Comparison of ENCODE assay signal across 8 cellular contexts in the genomic region with DNA sequence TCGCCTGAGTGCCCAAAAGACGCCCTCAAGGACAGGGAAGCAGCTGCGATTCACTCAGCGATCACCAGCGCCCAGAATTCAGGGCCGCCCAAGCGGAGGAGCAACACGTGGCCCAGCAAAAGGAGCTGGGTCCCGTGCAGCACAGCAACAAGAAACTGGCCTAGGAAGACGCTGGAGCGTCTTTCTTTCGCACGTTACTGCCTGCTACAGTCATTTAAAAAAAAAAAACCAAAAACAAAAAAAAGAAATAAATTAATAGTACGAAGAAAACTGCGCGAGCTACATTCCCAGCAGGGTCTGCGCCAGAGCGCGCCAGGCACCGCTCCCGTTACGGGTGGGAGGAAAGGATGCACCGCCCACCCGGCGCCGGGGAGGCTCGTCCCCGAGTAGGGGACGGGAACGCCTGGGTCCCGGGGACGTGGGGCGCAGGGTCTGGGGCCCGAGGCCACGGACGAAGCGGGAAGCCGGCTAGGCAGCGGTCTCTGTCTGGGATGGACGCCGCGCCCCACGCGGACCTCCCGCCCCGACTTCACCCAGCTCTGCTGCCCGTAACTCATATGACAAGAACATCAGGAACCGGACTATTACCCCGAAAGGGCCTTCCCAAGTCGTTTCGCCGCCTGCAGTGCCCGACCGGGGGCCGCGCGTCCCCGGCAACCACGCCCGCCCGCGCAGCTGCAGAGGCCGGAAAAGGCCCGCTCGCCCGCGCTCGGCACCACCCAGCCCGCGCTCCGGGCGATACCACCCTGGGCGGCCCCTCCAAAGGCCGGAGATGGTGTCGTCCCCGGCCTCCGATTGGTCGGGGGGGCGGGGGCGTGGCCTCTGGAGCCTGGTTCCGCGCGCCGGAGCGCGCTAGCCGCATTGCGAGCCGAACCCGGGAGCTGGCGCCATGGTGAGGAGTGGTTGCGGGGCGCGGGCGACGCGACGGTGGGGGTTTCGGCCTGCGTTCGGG. TPM values are rescaled to one million over a fixed set of nuclear protein-coding genes. Genes with fewer than 3 reads are reported as not detected.
A peak's percentile ranks its signal among the peaks of the same experiment; 100 is the strongest.
DNase-seq lines count a peak whose midpoint lies in the region; ATAC-seq lines count a peak whose summit lies in the region.

A gene with protein sequence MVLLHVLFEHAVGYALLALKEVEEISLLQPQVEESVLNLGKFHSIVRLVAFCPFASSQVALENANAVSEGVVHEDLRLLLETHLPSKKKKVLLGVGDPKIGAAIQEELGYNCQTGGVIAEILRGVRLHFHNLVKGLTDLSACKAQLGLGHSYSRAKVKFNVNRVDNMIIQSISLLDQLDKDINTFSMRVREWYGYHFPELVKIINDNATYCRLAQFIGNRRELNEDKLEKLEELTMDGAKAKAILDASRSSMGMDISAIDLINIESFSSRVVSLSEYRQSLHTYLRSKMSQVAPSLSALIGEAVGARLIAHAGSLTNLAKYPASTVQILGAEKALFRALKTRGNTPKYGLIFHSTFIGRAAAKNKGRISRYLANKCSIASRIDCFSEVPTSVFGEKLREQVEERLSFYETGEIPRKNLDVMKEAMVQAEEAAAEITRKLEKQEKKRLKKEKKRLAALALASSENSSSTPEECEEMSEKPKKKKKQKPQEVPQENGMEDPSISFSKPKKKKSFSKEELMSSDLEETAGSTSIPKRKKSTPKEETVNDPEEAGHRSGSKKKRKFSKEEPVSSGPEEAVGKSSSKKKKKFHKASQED (plus strand): TSS at position 861 of the 952 bp plus-strand sequence. CDS start 29 bp downstream, at position 890.

- H4K5ac ChIP-seq in mesendoderm (ENCODE audit: low read length): no peak within 1 kb of the TSS

- no peak within 1 kb of the TSS for H4K8ac ChIP-seq in mesendoderm (ENCODE audit: low read depth, low read length)

- peaks cover 17 to 27% of the 10 kb centered on the region in 2 donors for H3K4me1 Mint-ChIP-seq in effector memory CD8-positive, alpha-beta T cell (ENCODE audit: low read depth in 2 of 2)

- peak within 1 kb of the TSS; percentile 71 for H2BK5ac ChIP-seq in mesendoderm (ENCODE audit: low read length)

- peak within 1 kb of the TSS; percentile 95 for H3K27ac ChIP-seq in mesendoderm (ENCODE audit: low read depth, low read length)

- peaks cover 31% of the 10 kb centered on the region for H3K36me3 ChIP-seq in mesendoderm (ENCODE audit: control insufficient read depth, insufficient read depth, low read length)

- peak within 1 kb of the TSS; percentile 96 for H3K9ac ChIP-seq in mesendoderm (ENCODE audit: low read length)

- peak within 1 kb of the TSS; percentile 65 for H2BK120ac ChIP-seq in mesendoderm (ENCODE audit: low read depth, low read length)

- no peaks in the 10 kb centered on the region for H3K27me3 Mint-ChIP-seq in effector memory CD8-positive, alpha-beta T cell

- H2BK15ac ChIP-seq in mesendoderm (replicated peaks; ENCODE audit: low read depth): no peak within 1 kb of the TSS

- H3K23ac ChIP-seq in mesendoderm (ENCODE audit: low read length): peak within 1 kb of the TSS; percentile 30

- peaks cover 53% of the 10 kb centered on the region for H3K36me3 Mint-ChIP-seq in effector memory CD8-positive, alpha-beta T cell (ENCODE audit: insufficient read depth)

- peak within 1 kb of the TSS; percentile 85 for H3K4me2 ChIP-seq in mesendoderm (ENCODE audit: low read length)

- H3K27ac Mint-ChIP-seq in effector memory CD8-positive, alpha-beta T cell: peak within 1 kb of the TSS; percentile 89 to 97

- peak within 1 kb of the TSS; percentile 80 for H3K4me3 ChIP-seq in mesendoderm (ENCODE audit: low read length)

- H3K79me2 ChIP-seq in mesendoderm (ENCODE audit: control insufficient read depth, insufficient read depth, low read length): peaks cover 37% of the 10 kb centered on the region

- H3K27me3 ChIP-seq in mesendoderm (ENCODE audit: insufficient read depth, low read length, poor library complexity): no peaks in the 10 kb centered on the region

- no CpG with 5 or more reads among the region's 101 CpGs for WGBS in mesendoderm (ENCODE audit: extremely low coverage, insufficient coverage, low lambda C conversion rate)

- no peak within 1 kb of the TSS for H2AK5ac ChIP-seq in mesendoderm (ENCODE audit: low read length)

- H3K56ac ChIP-seq in mesendoderm (ENCODE audit: low read length): peak within 1 kb of the TSS; percentile 96

- ATAC-seq in GM21360 (IDR thresholded peaks at IDR 0.05; ENCODE audit: unreplicated experiment): peak; percentile 75
- peak; percentile 88 for ATAC-seq in effector memory CD8-positive, alpha-beta T cell (replicated peaks)

- no peaks in the 10 kb centered on the region for H3K9me3 Mint-ChIP-seq in effector memory CD8-positive, alpha-beta T cell

- peak within 1 kb of the TSS; percentile 95 for H3K4me3 Mint-ChIP-seq in effector memory CD8-positive, alpha-beta T cell

- H3K4ac ChIP-seq in mesendoderm (ENCODE audit: low read depth, low read length): peak within 1 kb of the TSS; percentile 91

- peak; percentile 99 for DNase-seq in COLO668 (lab: John Stamatoyannopoulos, UW; ENCODE audit: unreplicated experiment)
- peak; percentile 87 for DNase-seq in HT1080 (ENCODE audit: low read depth)
- peak; percentile 80 for DNase-seq in NOMO-1 treated with dmso at 0.1 percent for 144 hours (lab: John Stamatoyannopoulos, UW; ENCODE audit: unreplicated experiment)
- peak; percentile 90 to 95 (median 94) for DNase-seq in activated CD8-positive, alpha-beta memory T cell treated with anti-CD3 and anti-CD28 coated beads for 48 hours (ENCODE audit: low read depth in 2 of 3, low spot score in 2 of 3)
- DNase-seq in effector memory CD8-positive, alpha-beta T cell: peak; percentile 93 to 98 (median 98)
- DNase-seq in mesendoderm: peak; percentile 93
- DNase-seq in stimulated activated CD8-positive, alpha-beta memory T cell treated with anti-CD3 and anti-CD28 coated beads, Interleukin-12 subunit alpha, Interleukin-12 subunit beta, amount 100 ng/mL, for 4 hours (ENCODE audit: low read depth): peak; percentile 92

- H3K18ac ChIP-seq in mesendoderm (ENCODE audit: low read length): peak within 1 kb of the TSS; percentile 99

- peaks cover 20% of the 10 kb centered on the region for H3K79me1 ChIP-seq in mesendoderm (ENCODE audit: low read length)

- H3K4me1 ChIP-seq in mesendoderm (ENCODE audit: control insufficient read depth, low read depth, low read length): peaks cover 6% of the 10 kb centered on the region

RNA-seq across cellular contexts. Expression of the gene that starts here (rescaled TPM):
- 493 and 581 TPM in 2 replicates for total RNA-seq in HT1080 (2014; rRNA removed; shearing (Covaris generic))
- 83.3 and 102 TPM in 2 replicates for polyA plus RNA-seq in HT1080 (2015; cell fraction: cytosol; rRNA removed)
- polyA plus RNA-seq in HT1080 (2015; cell fraction: nucleus; rRNA removed): 408 and 456 TPM in 2 replicates
- polyA plus RNA-seq in mesendoderm (2013, experiment 1 of 2): 590 TPM
- polyA plus RNA-seq in mesendoderm (2013, experiment 2 of 2): 586 TPM

Comparison
In these comparisons a context has a peak if more than half of its experiments do, and no peak if none do; other contexts are left out.
1. Peak in every context shown above with its lines: DNase-seq, ATAC-seq, H3K4me3 ChIP-seq and H3K27ac ChIP-seq.